ENCODE assay signal across 13 cellular contexts in the genomic region with DNA sequence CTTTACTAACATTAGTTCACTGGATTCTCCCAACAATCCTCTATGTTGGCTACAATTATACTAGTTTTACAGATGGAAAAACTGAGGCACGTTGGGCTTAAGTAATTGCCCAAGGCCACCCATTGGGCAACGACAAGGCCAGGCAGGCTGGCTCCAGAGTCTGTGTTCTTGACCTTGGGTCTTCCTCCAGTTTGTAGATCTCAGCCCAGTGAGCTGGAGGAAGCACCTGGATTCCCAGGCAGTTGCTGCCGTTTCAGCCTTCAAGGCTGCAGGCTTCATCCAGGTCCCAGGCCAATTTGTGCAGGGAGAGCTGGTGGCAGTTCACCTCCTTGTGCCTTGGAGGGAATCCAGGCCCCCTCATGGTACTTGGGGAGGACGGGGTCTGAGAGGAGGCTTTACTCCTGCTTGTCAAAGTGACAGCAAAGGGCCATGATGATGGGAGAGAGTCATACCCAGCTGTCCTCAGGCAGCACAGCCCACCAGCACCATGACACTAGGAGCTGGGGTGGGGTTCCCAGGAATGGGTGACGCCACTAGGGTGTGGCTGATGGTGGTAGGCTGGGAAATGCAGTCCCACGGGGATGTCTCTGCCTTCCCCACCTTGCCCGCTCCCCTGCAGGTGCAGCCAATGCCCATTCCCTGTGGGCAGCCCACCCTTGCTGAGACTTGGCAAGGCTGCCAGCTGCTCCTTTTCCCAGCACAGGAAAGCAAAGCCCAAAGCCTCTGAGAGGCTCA. TPM values are rescaled to one million over a fixed set of nuclear protein-coding genes. Genes with fewer than 3 reads are reported as not detected.
DNase-seq lines count a peak whose midpoint lies in the region; ATAC-seq lines count a peak whose summit lies in the region.
"Had no signal": no experiment of that assay in that cellular context is flagged by ENCODE, and none has a peak within 500 bp of the region (broad histone marks: within the 10 kb centered on the region; RNA-seq: fewer than 3 reads in every experiment).

No MANE protein-coding gene starts in this region.

- peak overlapping the region; percentile 92 for H3K4me2 ChIP-seq in BLaER1
- no peak overlapping the region for H3K4me2 ChIP-seq in trophoblast cell (ENCODE audit: low read length)

- H3K9me3 ChIP-seq in BLaER1, result no peaks in the 10 kb centered on the region
- peaks cover 1% of the 10 kb centered on the region for H3K9me3 ChIP-seq in trophoblast cell (ENCODE audit: insufficient read depth, low read depth, low read length)
- H3K9me3 ChIP-seq: upper lobe of right lung had no signal

- peak overlapping the region; percentile 45 for H3K14ac ChIP-seq in trophoblast cell (ENCODE audit: low read length)

- H2AFZ ChIP-seq in trophoblast cell (ENCODE audit: insufficient read depth, low read length, poor library complexity), result no peak overlapping the region

- H4K8ac ChIP-seq in trophoblast cell (ENCODE audit: low read depth, low read length), result no peak overlapping the region

- WGBS in trophoblast cell (ENCODE audit: extremely low coverage, insufficient coverage, insufficient read length), result no CpG with 5 or more reads among the region's 7 CpGs

- H2BK5ac ChIP-seq in trophoblast cell (ENCODE audit: low read depth, low read length, poor library complexity), result no peak overlapping the region

- no peak for ATAC-seq in HG03139 (IDR thresholded peaks at IDR 0.05; ENCODE audit: unreplicated experiment)
- no peak for ATAC-seq in HG03439 (IDR thresholded peaks at IDR 0.05; ENCODE audit: unreplicated experiment)

- no peak overlapping the region for H3K9ac ChIP-seq in BLaER1
- no peak overlapping the region for H3K9ac ChIP-seq in trophoblast cell (ENCODE audit: low read length)

- H3K27ac ChIP-seq in BLaER1 (peak overlapping the region; percentile 74), epithelial cell of prostate (peak overlapping the region; percentile 93), trophoblast cell (ENCODE audit: low read depth, low read length) (no peak overlapping the region)
- H3K27ac ChIP-seq: SK-N-MC, upper lobe of right lung had no signal

- peak overlapping the region; percentile 21 for H3K18ac ChIP-seq in trophoblast cell (ENCODE audit: low read length)

- peak overlapping the region; percentile 59 for H4K91ac ChIP-seq in trophoblast cell (ENCODE audit: low read depth, low read length)

- H3K36me3 ChIP-seq in BLaER1, result no peaks in the 10 kb centered on the region
- no peaks in the 10 kb centered on the region for H3K36me3 ChIP-seq in trophoblast cell (ENCODE audit: control insufficient read depth in 1 of 2, insufficient read depth in 2 of 2, low read length in 2 of 2)
- H3K36me3 ChIP-seq: upper lobe of right lung had no signal

- H3K4me3 ChIP-seq in BLaER1 (peak overlapping the region; percentile 1; the same call in 1 of the 2 replicates), trophoblast cell (ENCODE audit: low read depth, low read length) (no peak overlapping the region)
- H3K4me3 ChIP-seq: SK-N-MC, upper lobe of right lung had no signal

- H4K12ac ChIP-seq in trophoblast cell (ENCODE audit: low read depth, low read length), result no peak overlapping the region

- H3K23ac ChIP-seq in trophoblast cell (ENCODE audit: low read length), result no peak overlapping the region

- H3K27me3 ChIP-seq in BLaER1, result no peaks in the 10 kb centered on the region
- no peaks in the 10 kb centered on the region for H3K27me3 ChIP-seq in trophoblast cell (ENCODE audit: insufficient read depth, low read length)
- H3K27me3 ChIP-seq: upper lobe of right lung had no signal

- peak overlapping the region; percentile 88 for H2BK12ac ChIP-seq in trophoblast cell (ENCODE audit: low read length)

- H2AK5ac ChIP-seq in trophoblast cell (ENCODE audit: low read length), result peak overlapping the region; percentile 46

- DNase-seq in NCI-H69 (lab: John Stamatoyannopoulos, UW), result peak; percentile 61
- no peak for DNase-seq in epithelial cell of prostate (ENCODE audit: low read depth, low spot score)
- peak; percentile 80 to 84 for DNase-seq in trophoblast cell
- DNase-seq in middle frontal gyrus (ENCODE audit: extremely low spot score, low spot score), result no peak
- no peak for DNase-seq in NK-92 (lab: John Stamatoyannopoulos, UW; ENCODE audit: unreplicated experiment)
- DNase-seq: activated CD4-positive, alpha-beta T cell treated with anti-CD3 and anti-CD28 coated beads, Interleukin-2, amount 50 U/mL, for 1 hour; activated naive CD4-positive, alpha-beta T cell treated with Interleukin-2 at 50 U/mL for 16 hours; stimulated activated CD4-positive, alpha-beta T cell treated with anti-CD3 and anti-CD28 coated beads, Interleukin-12 subunit alpha, Interleukin-12 subunit beta, amount 100 ng/mL, for 4 hours had no signal

- peaks cover 18% of the 10 kb centered on the region for H3K79me1 ChIP-seq in trophoblast cell (ENCODE audit: low read length)

- H3K4ac ChIP-seq in trophoblast cell (ENCODE audit: low read depth, low read length), result no peak overlapping the region

- H3K4me1 ChIP-seq in BLaER1, result peaks cover 76% of the 10 kb centered on the region
- peaks cover 29 to 35% of the 10 kb centered on the region in 2 experiments for H3K4me1 ChIP-seq in trophoblast cell (ENCODE audit: control insufficient read depth in 1 of 2, insufficient read depth in 2 of 2, low read length in 2 of 2)

- H2BK120ac ChIP-seq in trophoblast cell (ENCODE audit: insufficient read depth, low read length, poor library complexity), result no peak overlapping the region

- no peaks in the 10 kb centered on the region for H3K79me2 ChIP-seq in trophoblast cell (ENCODE audit: control insufficient read depth, insufficient read depth, low read length, poor library complexity)

- H4K20me1 ChIP-seq in BLaER1, result no peaks in the 10 kb centered on the region

RNA-seq across cellular contexts. Expression of gene PKP1, which starts 27.1 kb away (rescaled TPM):
- 0.14 and 0.18 TPM in 2 replicates for polyA plus RNA-seq in trophoblast cell (2013)

Comparison
In these comparisons a context has a peak if more than half of its experiments do, and no peak if none do; other contexts are left out.
1. DNase-seq: peak in NCI-H69 (single experiment) and trophoblast cell (2 of 2); none in epithelial cell of prostate (single experiment), middle frontal gyrus (single experiment) and NK-92 (single experiment).